1 cellular context compared by ENCODE assay signal in the genomic region with DNA sequence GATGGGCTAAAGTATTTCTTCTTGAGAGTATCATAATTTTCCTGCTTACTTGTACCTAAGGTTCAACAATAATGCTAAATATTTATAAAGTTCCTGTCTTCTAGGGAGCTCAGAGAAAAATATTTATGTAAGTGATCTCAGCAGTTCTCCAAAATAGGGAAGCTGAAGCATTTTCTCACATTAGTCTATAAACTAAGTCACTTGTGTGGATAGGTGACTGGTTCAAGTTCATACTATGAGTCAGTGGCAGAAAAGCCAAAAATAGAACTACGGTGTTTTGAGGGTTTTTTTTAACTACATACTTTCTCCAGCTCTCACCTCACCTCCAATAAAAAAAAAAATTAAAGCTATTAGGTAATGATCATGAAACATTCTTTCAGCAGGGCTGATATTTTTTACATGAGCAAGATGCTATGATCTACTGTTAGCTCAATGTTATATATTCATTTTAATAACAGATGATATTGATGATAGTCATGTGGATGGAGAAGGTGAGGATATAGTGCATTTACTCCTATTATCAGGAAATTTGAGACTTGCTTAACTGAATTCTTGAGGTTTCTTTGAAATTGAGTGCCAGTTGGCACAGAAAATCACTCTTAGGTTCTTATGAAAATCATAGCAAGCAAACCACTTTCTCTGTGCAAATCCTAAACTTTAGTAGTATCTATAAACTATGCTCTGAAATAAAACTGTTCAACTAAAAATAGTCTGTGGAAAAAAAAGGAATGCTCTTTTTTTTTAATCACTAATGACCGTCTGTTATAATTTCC.
TF ChIP-seq lines count a peak whose summit lies in the region.

No MANE protein-coding gene starts in this region.

TF ChIP-seq in HepG2, 621 proteins besides CTCF, POLR2A, EP300 and RAD21 (continued from another document):
- no peak for TF ChIP-seq ZNF704 (CRISPR knock-in tag; IDR thresholded peaks at IDR 0.05; ENCODE audit: borderline replicate concordance)
- no peak for TF ChIP-seq ZNF619 (CRISPR knock-in tag; IDR thresholded peaks at IDR 0.05)
- TF ChIP-seq SMARCC2 (IDR thresholded peaks at IDR 0.05) = no peak
- TF ChIP-seq DNMT1 (CRISPR knock-in tag; IDR thresholded peaks at IDR 0.05) = no peak
- no peak for TF ChIP-seq RFX1 (IDR thresholded peaks at IDR 0.05)
- no peak for TF ChIP-seq ZNF557 (CRISPR knock-in tag; IDR thresholded peaks at IDR 0.05)
- TF ChIP-seq HES4 (CRISPR knock-in tag; IDR thresholded peaks at IDR 0.05; ENCODE audit: borderline replicate concordance) = no peak
- TF ChIP-seq GMEB2 (CRISPR knock-in tag; IDR thresholded peaks at IDR 0.05; ENCODE audit: low read depth) = no peak
- no peak for TF ChIP-seq MEIS1 (CRISPR knock-in tag; IDR thresholded peaks at IDR 0.05; ENCODE audit: borderline replicate concordance)
- no peak for TF ChIP-seq ZBED4 (CRISPR knock-in tag; IDR thresholded peaks at IDR 0.05; ENCODE audit: borderline replicate concordance)
